18 cellular contexts compared by ENCODE assay signal in genomic region chr10:112782176-112782907, GRCh38.
DNase-seq lines count a peak whose midpoint lies in the region; ATAC-seq and TF ChIP-seq lines count a peak whose summit lies in the region.
"Had no signal": no experiment of that assay in that cellular context is flagged by ENCODE, and none has a peak within 500 bp of the region (broad histone marks: within the 10 kb centered on the region; RNA-seq: fewer than 3 reads in every experiment).

No MANE protein-coding gene starts in this region.

- 70 to 73% methylated on average over 18 of the region's 18 CpGs for WGBS in heart right ventricle, 2 donors
- WGBS in neuronal stem cell (ENCODE audit: extremely low coverage in 2 of 2, insufficient read length in 2 of 2, insufficient replicate concordance in 1 of 2), 2 donors: no CpG with 5 or more reads among the region's 18 CpGs

- H3K27me3 Mint-ChIP-seq in brain: no peaks in the 10 kb centered on the region
- H3K27me3 Mint-ChIP-seq in type B pancreatic cell: peaks cover 3% of the 10 kb centered on the region
- H3K27me3 Mint-ChIP-seq: activated CD4-positive, alpha-beta memory T cell treated with anti-CD3 and anti-CD28 coated beads for 36 hours; natural killer cell treated with Interleukin-12 subunit alpha and Interleukin-12 subunit beta and Interleukin-15 and Interleukin-18, amount 100 ng/mL, for 72 hours; stimulated activated naive CD8-positive, alpha-beta T cell treated with anti-CD3 and anti-CD28 coated beads, Interleukin-15, Interleukin-2, amounts not matched to agents 100 ng/mL and 50 ng/mL, for 24 hours had no signal

- TF ChIP-seq CTCF in brain (conservative IDR thresholded peaks at IDR 0.05): no peak
- no peak for TF ChIP-seq CTCF in heart right ventricle (IDR thresholded peaks at IDR 0.05)
- TF ChIP-seq CTCF in type B pancreatic cell (conservative IDR thresholded peaks at IDR 0.05): no peak

- no peak overlapping the region for H4K8ac ChIP-seq in neuronal stem cell (ENCODE audit: low read depth, low read length)

- H3K36me3 ChIP-seq in heart right ventricle (no peaks in the 10 kb centered on the region), neuronal stem cell (replicated peaks in 1 of 2; ENCODE audit: control insufficient read depth in 2 of 2, insufficient read depth in 2 of 2, low read length in 2 of 2) (no peaks in the 10 kb centered on the region)
- H3K36me3 ChIP-seq: HAP-1, WERI-Rb-1 had no signal

- no peak overlapping the region for H3K4ac ChIP-seq in neuronal stem cell (ENCODE audit: low read length)

- H2AFZ ChIP-seq in neuronal stem cell (ENCODE audit: low read length): no peak overlapping the region

- H3K23ac ChIP-seq in neuronal stem cell (ENCODE audit: low read depth, low read length, poor library complexity): no peak overlapping the region

- peak; percentile 78 to 94 (median 93) for ATAC-seq in heart right ventricle
- ATAC-seq: natural killer cell treated with Interleukin-12 subunit alpha and Interleukin-12 subunit beta and Interleukin-15 and Interleukin-18, amount 100 ng/mL, for 72 hours had no signal

- H3K4me1 Mint-ChIP-seq in brain: peaks cover 41% of the 10 kb centered on the region
- H3K4me1 Mint-ChIP-seq in type B pancreatic cell (ENCODE audit: unreplicated experiment): peaks cover 40% of the 10 kb centered on the region

- DNase-seq in heart right ventricle (peak; percentile 69 to 70), neuronal stem cell (ENCODE audit: low spot score) (no peak), type B pancreatic cell (ENCODE audit: extremely low spot score, unreplicated experiment) (no peak), GOT3 (lab: John Stamatoyannopoulos, UW) (no peak), NOMO-1 treated with DMSO at 0.1 percent for 48 hours (lab: John Stamatoyannopoulos, UW; ENCODE audit: unreplicated experiment) (no peak), NCI-H187 (lab: John Stamatoyannopoulos, UW) (no peak)
- no peak for DNase-seq in activated CD4-positive, alpha-beta T cell treated with anti-CD3 and anti-CD28 coated beads for 48 hours
- DNase-seq: activated CD4-positive, alpha-beta memory T cell treated with anti-CD3 and anti-CD28 coated beads for 36 hours; activated naive CD4-positive, alpha-beta T cell treated with anti-CD3 and anti-CD28 coated beads for 36 hours; AML-193; EL; NCI-H2081; WERI-Rb-1 had no signal

- H3K27ac ChIP-seq in heart right ventricle: peak overlapping the region in 7 of 10 donors; percentile 5 to 61 (median 49)
- no peak overlapping the region for H3K27ac ChIP-seq in neuronal stem cell (replicated peaks; ENCODE audit: low read length)
- H3K27ac ChIP-seq: KMS-11, WERI-Rb-1 had no signal

- H4K91ac ChIP-seq in neuronal stem cell (ENCODE audit: low read depth, low read length, poor library complexity): no peak overlapping the region

- H3K27ac Mint-ChIP-seq in brain (peak overlapping the region in 3 of 5 experiments; percentile 27 to 75 (median 46)), type B pancreatic cell (no peak overlapping the region)
- H3K27ac Mint-ChIP-seq: activated CD4-positive, alpha-beta memory T cell treated with anti-CD3 and anti-CD28 coated beads for 36 hours; activated naive CD4-positive, alpha-beta T cell treated with anti-CD3 and anti-CD28 coated beads for 36 hours; natural killer cell treated with Interleukin-12 subunit alpha and Interleukin-12 subunit beta and Interleukin-15 and Interleukin-18, amount 100 ng/mL, for 72 hours; stimulated activated naive CD8-positive, alpha-beta T cell treated with anti-CD3 and anti-CD28 coated beads, Interleukin-15, Interleukin-2, amounts not matched to agents 100 ng/mL and 50 ng/mL, for 24 hours had no signal

- H2BK120ac ChIP-seq in neuronal stem cell (ENCODE audit: low read depth, low read length): no peak overlapping the region

- H3K14ac ChIP-seq in neuronal stem cell (ENCODE audit: low read length): no peak overlapping the region

- no peaks in the 10 kb centered on the region for H3K9me3 ChIP-seq in heart right ventricle
- no peaks in the 10 kb centered on the region for H3K9me3 ChIP-seq in neuronal stem cell (replicated peaks in 1 of 2; ENCODE audit: control insufficient read depth in 2 of 2, insufficient read depth in 1 of 2, low read depth in 1 of 2, low read length in 2 of 2)
- H3K9me3 ChIP-seq: HAP-1 had no signal

- no peak overlapping the region for H3K9ac ChIP-seq in neuronal stem cell (ENCODE audit: low read depth, low read length, poor library complexity)
- H3K9ac ChIP-seq: KMS-11 had no signal

- peaks cover 12% of the 10 kb centered on the region for H3K36me3 Mint-ChIP-seq in brain
- H3K36me3 Mint-ChIP-seq in type B pancreatic cell: peaks cover 7% of the 10 kb centered on the region
- H3K36me3 Mint-ChIP-seq: natural killer cell treated with Interleukin-12 subunit alpha and Interleukin-12 subunit beta and Interleukin-15 and Interleukin-18, amount 100 ng/mL, for 72 hours had no signal

- H3K18ac ChIP-seq in neuronal stem cell (ENCODE audit: low read length): no peak overlapping the region

- H3K4me1 ChIP-seq in heart right ventricle (peaks cover 0 to 6% (median 0%) of the 10 kb centered on the region in 9 donors), neuronal stem cell (ENCODE audit: control insufficient read depth in 2 of 2, insufficient read depth in 1 of 2, low read depth in 1 of 2, low read length in 2 of 2) (peaks cover 12 to 16% of the 10 kb centered on the region in 2 donors)

- no peak overlapping the region for H3K4me3 ChIP-seq in heart right ventricle
- no peak overlapping the region for H3K4me3 ChIP-seq in neuronal stem cell (ENCODE audit: low read length in 2 of 2)
- H3K4me3 ChIP-seq: HAP-1 had no signal

- no peak overlapping the region for H3K4me2 ChIP-seq in neuronal stem cell (ENCODE audit: insufficient read depth, low read length, poor library complexity, severe bottlenecking)
- H3K4me2 ChIP-seq: KMS-11 had no signal

- peak overlapping the region; percentile 15 for H2AK5ac ChIP-seq in neuronal stem cell (ENCODE audit: low read depth, low read length)

- no peak overlapping the region for H3K4me3 Mint-ChIP-seq in brain
- peak overlapping the region; percentile 29 for H3K4me3 Mint-ChIP-seq in type B pancreatic cell
- H3K4me3 Mint-ChIP-seq: activated CD4-positive, alpha-beta memory T cell treated with anti-CD3 and anti-CD28 coated beads for 36 hours; activated naive CD4-positive, alpha-beta T cell treated with anti-CD3 and anti-CD28 coated beads for 36 hours; natural killer cell treated with Interleukin-12 subunit alpha and Interleukin-12 subunit beta and Interleukin-15 and Interleukin-18, amount 100 ng/mL, for 72 hours; stimulated activated naive CD8-positive, alpha-beta T cell treated with anti-CD3 and anti-CD28 coated beads, Interleukin-15, Interleukin-2, amounts not matched to agents 100 ng/mL and 50 ng/mL, for 24 hours had no signal

- no peaks in the 10 kb centered on the region for H3K79me1 ChIP-seq in neuronal stem cell (ENCODE audit: low read depth, low read length)

- H2BK15ac ChIP-seq in neuronal stem cell (ENCODE audit: low read length): peak overlapping the region; percentile 27

- H3K9me3 Mint-ChIP-seq in brain: peaks cover 0 to 6% (median 3%) of the 10 kb centered on the region in 5 experiments
- no peaks in the 10 kb centered on the region for H3K9me3 Mint-ChIP-seq in type B pancreatic cell
- H3K9me3 Mint-ChIP-seq: natural killer cell treated with Interleukin-12 subunit alpha and Interleukin-12 subunit beta and Interleukin-15 and Interleukin-18, amount 100 ng/mL, for 72 hours had no signal

- H3K27me3 ChIP-seq in heart right ventricle (no peaks in the 10 kb centered on the region), neuronal stem cell (ENCODE audit: control insufficient read depth in 3 of 3, insufficient read depth in 3 of 3, low read depth in 1 of 3, low read length in 3 of 3) (no peaks in the 10 kb centered on the region)

- intact Hi-C loops in heart right ventricle (cut with DNase I): no loop called here

- no peak overlapping the region for H2BK5ac ChIP-seq in neuronal stem cell (ENCODE audit: low read length)

- no peak overlapping the region for H2BK12ac ChIP-seq in neuronal stem cell (ENCODE audit: low read length)

Comparison
In these comparisons a context has a peak if more than half of its experiments do, and no peak if none do; other contexts are left out.
1. DNase-seq: peak in heart right ventricle (2 of 2); none in neuronal stem cell (single experiment), type B pancreatic cell (single experiment), GOT3 (single experiment), NOMO-1 treated with DMSO at 0.1 percent for 48 hours (single experiment), activated CD4-positive, alpha-beta T cell treated with anti-CD3 and anti-CD28 coated beads for 48 hours (single experiment) and NCI-H187 (0 of 2).